ENCODE assay signal across 1 cellular context in the genomic region with DNA sequence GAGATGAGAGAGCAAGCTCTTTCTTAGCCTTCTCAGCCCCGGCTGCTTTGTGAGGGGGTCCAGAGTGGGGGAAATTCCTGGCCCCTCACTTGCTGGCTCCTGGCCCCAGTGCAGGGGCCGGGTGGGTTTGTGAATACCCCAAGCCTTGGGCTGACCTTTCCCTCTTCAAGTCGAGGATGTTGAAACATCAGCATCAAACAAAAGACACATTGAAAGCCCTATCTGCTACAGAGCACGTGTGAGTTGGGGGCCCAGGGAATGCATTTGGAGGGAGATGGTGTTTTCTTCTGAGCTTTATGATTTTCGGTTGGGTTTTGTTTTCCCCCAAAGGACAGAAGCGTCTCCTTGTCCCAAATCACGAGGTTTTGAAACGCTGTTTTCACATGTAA.
TF ChIP-seq lines count a peak whose summit lies in the region.

No MANE protein-coding gene starts in this region.

TF ChIP-seq in H1, 55 proteins besides CTCF, POLR2A, EP300 and RAD21 (continued from another document):
- TF ChIP-seq SP2 (IDR thresholded peaks at IDR 0.05; ENCODE audit: low read length) (no peak), SAP30 (IDR thresholded peaks at IDR 0.05; ENCODE audit: insufficient read depth, insufficient replicate concordance, low read length) (peak; percentile 39)
